ENCODE assay signal across 27 cellular contexts in genomic region chr11:19961225-19961624, GRCh38.
"Had no signal": no experiment of that assay in that cellular context is flagged by ENCODE, and none has a peak within 500 bp of the region (broad histone marks: within the 10 kb centered on the region; RNA-seq: fewer than 3 reads in every experiment).

No MANE protein-coding gene starts in this region.

- H3K4me3 ChIP-seq: esophagus muscularis mucosa, heart right ventricle, lung, mucosa of descending colon, neural progenitor cell, prostate gland, right atrium auricular region, smooth muscle cell, stomach, tibial artery, upper lobe of left lung had no signal

- H3K9me3 ChIP-seq: esophagus muscularis mucosa, heart right ventricle, mucosa of descending colon, prostate gland, right atrium auricular region, stomach, tibial artery, upper lobe of left lung had no signal

- H3K27ac Mint-ChIP-seq: dendritic cell treated with granulocyte-macrophage colony-stimulating factor and Interleukin-4, amounts not matched to agents 40 ng/mL and 50 ng/mL, for 4 days; mesothelial cell of epicardium; naive B cell; natural killer cell treated with Interleukin-12 subunit alpha and Interleukin-12 subunit beta and Interleukin-15 and Interleukin-18, amount 100 ng/mL, for 72 hours; neural progenitor cell; stimulated activated effector memory CD8-positive, alpha-beta T cell treated with anti-CD3 and anti-CD28 coated beads, Interleukin-12 subunit alpha, Interleukin-12 subunit beta, amount 100 ng/mL, for 72 hours had no signal

- H3K36me3 Mint-ChIP-seq: naive B cell; natural killer cell treated with Interleukin-12 subunit alpha and Interleukin-12 subunit beta and Interleukin-15 and Interleukin-18, amount 100 ng/mL, for 72 hours; stimulated activated effector memory CD8-positive, alpha-beta T cell treated with anti-CD3 and anti-CD28 coated beads, Interleukin-12 subunit alpha, Interleukin-12 subunit beta, amount 100 ng/mL, for 72 hours had no signal

- H3K4me3 Mint-ChIP-seq: dendritic cell treated with granulocyte-macrophage colony-stimulating factor and Interleukin-4, amounts not matched to agents 40 ng/mL and 50 ng/mL, for 4 days; mesothelial cell of epicardium; naive B cell; natural killer cell treated with Interleukin-12 subunit alpha and Interleukin-12 subunit beta and Interleukin-15 and Interleukin-18, amount 100 ng/mL, for 72 hours; neural progenitor cell; stimulated activated effector memory CD8-positive, alpha-beta T cell treated with anti-CD3 and anti-CD28 coated beads, Interleukin-12 subunit alpha, Interleukin-12 subunit beta, amount 100 ng/mL, for 72 hours had no signal

- H3K9me3 Mint-ChIP-seq: dendritic cell treated with granulocyte-macrophage colony-stimulating factor and Interleukin-4, amounts not matched to agents 40 ng/mL and 50 ng/mL, for 4 days; mesothelial cell of epicardium; naive B cell; natural killer cell treated with Interleukin-12 subunit alpha and Interleukin-12 subunit beta and Interleukin-15 and Interleukin-18, amount 100 ng/mL, for 72 hours; neural progenitor cell; stimulated activated effector memory CD8-positive, alpha-beta T cell treated with anti-CD3 and anti-CD28 coated beads, Interleukin-12 subunit alpha, Interleukin-12 subunit beta, amount 100 ng/mL, for 72 hours had no signal

- DNase-seq: effector memory CD4-positive, alpha-beta T cell; foreskin melanocyte; glutamatergic neuron; heart right ventricle; hippocampal formation; mesenchymal stem cell; mucosa of descending colon; naive B cell; stimulated activated CD4-positive, alpha-beta T cell treated with anti-CD3 and anti-CD28 coated beads, Interleukin-12 subunit alpha, Interleukin-12 subunit beta, amount 100 ng/mL, for 4 hours; stimulated activated CD4-positive, alpha-beta T cell treated with anti-CD3 and anti-CD28 coated beads, Interleukin-1b, Interleukin-23, amount 100 ng/mL, for 48 hours; stimulated activated CD4-positive, alpha-beta T cell treated with anti-CD3 and anti-CD28 coated beads, Interleukin-4, amount 100 ng/mL, for 24 hours; stimulated activated naive CD4-positive, alpha-beta T cell treated with Interleukin-2 at 50 U/mL for 16 hours; stomach; tibial artery; upper lobe of left lung had no signal

- ATAC-seq: heart right ventricle; left lobe of liver; mucosa of descending colon; natural killer cell treated with Interleukin-12 subunit alpha and Interleukin-12 subunit beta and Interleukin-15 and Interleukin-18, amount 100 ng/mL, for 72 hours; sciatic nerve; stimulated activated effector memory CD8-positive, alpha-beta T cell treated with anti-CD3 and anti-CD28 coated beads, Interleukin-12 subunit alpha, Interleukin-12 subunit beta, amount 100 ng/mL, for 72 hours had no signal

- H3K27ac ChIP-seq: heart right ventricle, neural progenitor cell, prostate gland, right atrium auricular region, tibial artery, upper lobe of left lung had no signal

- H3K27me3 ChIP-seq: esophagus muscularis mucosa, heart right ventricle, neural progenitor cell, right atrium auricular region, stomach, tibial artery, upper lobe of left lung had no signal

- H3K36me3 ChIP-seq: neural progenitor cell, prostate gland, right atrium auricular region had no signal
